9 cellular contexts compared by ENCODE assay signal in the genomic region with DNA sequence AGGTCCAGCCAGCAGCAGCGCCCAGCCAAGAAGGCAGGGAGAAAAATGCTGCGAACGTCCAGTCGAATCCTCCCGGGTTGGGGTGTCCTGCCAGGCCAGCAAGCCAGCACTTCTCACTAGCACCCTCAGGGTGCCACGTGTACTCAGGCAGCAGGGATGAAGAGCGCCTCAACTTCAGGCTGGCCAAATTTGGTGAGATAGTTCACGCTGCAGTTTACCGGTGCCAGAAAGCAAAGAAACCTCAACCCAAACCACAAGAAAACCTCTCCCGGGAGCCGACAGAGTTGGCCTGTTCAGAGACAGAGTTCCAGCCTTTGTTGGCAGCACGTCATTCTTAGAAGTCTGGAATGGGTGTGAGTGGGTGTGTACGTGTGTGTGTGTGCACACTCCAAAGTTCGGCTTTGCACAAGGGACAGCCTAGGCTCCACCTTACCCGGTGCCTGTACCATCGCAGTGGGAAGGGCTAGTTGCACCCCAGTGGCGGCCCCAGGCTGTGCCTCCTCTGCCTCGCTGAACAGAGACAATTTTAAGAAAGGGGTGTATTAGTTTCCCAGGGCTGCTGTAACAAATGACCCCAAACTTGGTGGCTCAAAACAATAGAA. TPM values are rescaled to one million over a fixed set of nuclear protein-coding genes. Genes with fewer than 3 reads are reported as not detected.
DNase-seq lines count a peak whose midpoint lies in the region; ATAC-seq and TF ChIP-seq lines count a peak whose summit lies in the region.
"Had no signal": no experiment of that assay in that cellular context is flagged by ENCODE, and none has a peak within 500 bp of the region (broad histone marks: within the 10 kb centered on the region; RNA-seq: fewer than 3 reads in every experiment).

No MANE protein-coding gene starts in this region.

- POLR2A ChIA-PET in activated CD8-positive, alpha-beta T cell treated with anti-CD3 and anti-CD28 coated beads, Interleukin-2, amount 10 ng/mL, durations not matched to agents 7 days and 5 days (lab: Charles Lee): no interaction called here

- peak overlapping the region; percentile 99 for H3K27ac Mint-ChIP-seq in HFFc6
- H3K27ac Mint-ChIP-seq in activated CD8-positive, alpha-beta T cell treated with anti-CD3 and anti-CD28 coated beads, Interleukin-2, amount 10 ng/mL, durations not matched to agents 7 days and 5 days: peak overlapping the region; percentile 30

- H3K4me3 ChIP-seq in fibroblast of the aortic adventitia (ENCODE audit: low read depth, low read length): no peak overlapping the region
- H3K4me3 ChIP-seq in skeletal muscle tissue (ENCODE audit: low read length in 3 of 3): no peak overlapping the region

- peaks cover 53 to 61% (median 60%) of the 10 kb centered on the region in 3 donors for H3K4me1 ChIP-seq in skeletal muscle tissue (ENCODE audit: control insufficient read depth in 3 of 3, insufficient read depth in 3 of 3, low read length in 3 of 3)

- H3K4me1 Mint-ChIP-seq in HFFc6 (ENCODE audit: low read depth): peaks cover 86% of the 10 kb centered on the region
- H3K4me1 Mint-ChIP-seq in activated CD8-positive, alpha-beta T cell treated with anti-CD3 and anti-CD28 coated beads, Interleukin-2, amount 10 ng/mL, durations not matched to agents 7 days and 5 days (ENCODE audit: low read depth): peaks cover 41% of the 10 kb centered on the region

- no peaks in the 10 kb centered on the region for H3K9me3 Mint-ChIP-seq in HFFc6
- H3K9me3 Mint-ChIP-seq in activated CD8-positive, alpha-beta T cell treated with anti-CD3 and anti-CD28 coated beads, Interleukin-2, amount 10 ng/mL, durations not matched to agents 7 days and 5 days (ENCODE audit: insufficient read depth): no peaks in the 10 kb centered on the region

- H3K4me3 Mint-ChIP-seq in HFFc6: no peak overlapping the region
- H3K4me3 Mint-ChIP-seq in activated CD8-positive, alpha-beta T cell treated with anti-CD3 and anti-CD28 coated beads, Interleukin-2, amount 10 ng/mL, durations not matched to agents 7 days and 5 days: no peak overlapping the region

- peaks cover 15% of the 10 kb centered on the region; the same call in 1 of the 2 replicates for H3K36me3 Mint-ChIP-seq in HFFc6 (ENCODE audit: low read depth)
- peaks cover 26% of the 10 kb centered on the region for H3K36me3 Mint-ChIP-seq in activated CD8-positive, alpha-beta T cell treated with anti-CD3 and anti-CD28 coated beads, Interleukin-2, amount 10 ng/mL, durations not matched to agents 7 days and 5 days (ENCODE audit: low read depth)

- CTCF ChIA-PET in activated CD8-positive, alpha-beta T cell treated with anti-CD3 and anti-CD28 coated beads, Interleukin-2, amount 10 ng/mL, durations not matched to agents 7 days and 5 days (lab: Charles Lee): interaction anchor here (0.9 kb wide), 1 partner anchor 40 kb away, joined by 3 read pairs; no protein-coding TSS in a partner anchor

- ATAC-seq in activated CD8-positive, alpha-beta T cell treated with anti-CD3 and anti-CD28 coated beads, Interleukin-2, amount 10 ng/mL, durations not matched to agents 7 days and 5 days: peak; percentile 31

- no peaks in the 10 kb centered on the region for H3K9me3 ChIP-seq in skeletal muscle tissue (ENCODE audit: control insufficient read depth in 3 of 3, low read length in 3 of 3)

- peaks cover 0 to 26% (median 16%) of the 10 kb centered on the region in 3 donors for H3K27me3 ChIP-seq in skeletal muscle tissue (ENCODE audit: control insufficient read depth in 3 of 3, insufficient read depth in 3 of 3, low read length in 3 of 3)

- peak overlapping the region in 1 of 3 donors; percentile 30 for H3K9ac ChIP-seq in skeletal muscle tissue (ENCODE audit: low read depth in 1 of 3, low read length in 3 of 3)

- peak overlapping the region; percentile 79 for H3K27ac ChIP-seq in skeletal muscle tissue (ENCODE audit: low read depth, low read length)

- H3K27me3 Mint-ChIP-seq in HFFc6 (ENCODE audit: insufficient read depth): peaks cover 2% of the 10 kb centered on the region
- H3K27me3 Mint-ChIP-seq in activated CD8-positive, alpha-beta T cell treated with anti-CD3 and anti-CD28 coated beads, Interleukin-2, amount 10 ng/mL, durations not matched to agents 7 days and 5 days (ENCODE audit: low read depth): no peaks in the 10 kb centered on the region

- DNase-seq in HFFc6: no peak
- DNase-seq in activated CD8-positive, alpha-beta T cell treated with anti-CD3 and anti-CD28 coated beads, Interleukin-2, amount 10 ng/mL, durations not matched to agents 7 days and 5 days: no peak
- DNase-seq in fibroblast of the aortic adventitia (ENCODE audit: low read depth): peak; percentile 94
- DNase-seq in GM20000 (ENCODE audit: low spot score): no peak
- DNase-seq in LoVo (ENCODE audit: low spot score): no peak
- DNase-seq in NCI-H82 (lab: John Stamatoyannopoulos, UW): no peak
- no peak for DNase-seq in GOT3 (lab: John Stamatoyannopoulos, UW)
- DNase-seq: NCI-H2081 treated with DMSO at 0.1 percent for 48 hours had no signal

- TF ChIP-seq CTCF in HFFc6 (IDR thresholded peaks at IDR 0.05) (no peak), fibroblast of the aortic adventitia (IDR thresholded peaks at IDR 0.05; ENCODE audit: insufficient read depth, low read length) (peak; percentile 45), GM20000 (IDR thresholded peaks at IDR 0.05; ENCODE audit: extremely low read depth, missing control alignments) (no peak)

- H3K36me3 ChIP-seq in skeletal muscle tissue (ENCODE audit: control insufficient read depth in 3 of 3, insufficient read depth in 3 of 3, low read length in 3 of 3): no peaks in the 10 kb centered on the region

RNA-seq across cellular contexts. Expression of a gene that starts 42.1 kb away (rescaled TPM):
- total RNA-seq in HFFc6 (2021; fragmentation: NEBNext Ultra II Directional; extraction: Animal tissue kit (Norgen Biotek cat#: 25700)): 10 to 100 TPM; 54.5 to 80.7 (median 71.9) TPM
- 10 to 100 TPM; 17.6 to 18.1 TPM for total RNA-seq in activated CD8-positive, alpha-beta T cell treated with anti-CD3 and anti-CD28 coated beads, Interleukin-2, amount 10 ng/mL, durations not matched to agents 7 days and 5 days
- total RNA-seq in fibroblast of the aortic adventitia (ENCODE audit: low replicate concordance): 18.6 and 75.0 TPM in 2 replicates
- total RNA-seq in skeletal muscle tissue: 9.9 TPM
